Comparison of ENCODE assay signal across 11 cellular contexts in genomic region chr15:79593119-79593869, GRCh38.
DNase-seq lines count a peak whose midpoint lies in the region; ATAC-seq and TF ChIP-seq lines count a peak whose summit lies in the region.
"Had no signal": no experiment of that assay in that cellular context is flagged by ENCODE, and none has a peak within 500 bp of the region (broad histone marks: within the 10 kb centered on the region; RNA-seq: fewer than 3 reads in every experiment).

No MANE protein-coding gene starts in this region.

- peak; percentile 10 for DNase-seq in A673 (ENCODE audit: low spot score)
- peak; percentile 22 for DNase-seq in SK-N-DZ (ENCODE audit: low spot score)
- peak; percentile 11 to 14 for DNase-seq in foreskin fibroblast
- DNase-seq in activated CD8-positive, alpha-beta memory T cell treated with anti-CD3 and anti-CD28 coated beads, Interleukin-2, amount 50 U/mL, for 48 hours = no peak
- DNase-seq in NCI-H128 (lab: John Stamatoyannopoulos, UW; ENCODE audit: unreplicated experiment) = no peak
- DNase-seq: DMS79, MV-4-11, SIG-M5 had no signal

- peaks cover 14% of the 10 kb centered on the region for H3K27me3 ChIP-seq in A673 (replicated peaks; ENCODE audit: insufficient read depth, low read depth, low read length, poor library complexity)

- H3K4me1 ChIP-seq in A673 (ENCODE audit: insufficient read depth, low read length, poor library complexity, severe bottlenecking) = no peaks in the 10 kb centered on the region

- H3K36me3 ChIP-seq in A673 (ENCODE audit: insufficient read depth, low read length, poor library complexity, severe bottlenecking) = no peaks in the 10 kb centered on the region

- no peak overlapping the region for H3K27ac ChIP-seq in A673 (ENCODE audit: low read depth, low read length, poor library complexity, severe bottlenecking)

- intact Hi-C loops in A673 (cut with micrococcal nuclease; ENCODE audit: unreplicated experiment) = no loop called here

- H3K9me3 ChIP-seq in A673 (ENCODE audit: low read depth, low read length, poor library complexity, severe bottlenecking) = no peaks in the 10 kb centered on the region

- ATAC-seq in GM21529 (IDR thresholded peaks at IDR 0.05; ENCODE audit: unreplicated experiment) (no peak), HG03196 (IDR thresholded peaks at IDR 0.05; ENCODE audit: unreplicated experiment) (no peak)

- H3K4me3 ChIP-seq in A673 (ENCODE audit: low read depth, low read length, poor library complexity, severe bottlenecking) (no peak overlapping the region), foreskin fibroblast (ENCODE audit: low read depth in 1 of 2, low read length in 2 of 2) (no peak overlapping the region)

- no TSS peak for BruUV-seq in A673 (replicated peaks; lab: Mats Ljungman, UMichigan)

- TF ChIP-seq CTCF in A673 (conservative IDR thresholded peaks at IDR 0.05; ENCODE audit: low read depth, low read length) = peak; percentile 29; the same call in 1 of the 2 replicates
- TF ChIP-seq CTCF in GM12873 (IDR thresholded peaks at IDR 0.05; ENCODE audit: insufficient read depth, low read depth, low read length, missing control alignments) = peak; percentile 33
- peak; percentile 17 for TF ChIP-seq CTCF in foreskin fibroblast (IDR thresholded peaks at IDR 0.05; ENCODE audit: low read depth, low read length)

- CTCF ChIA-PET in A673 (lab: Charles Lee) = interaction anchor here (1.0 to 1.5 kb wide), 3 partner anchors 143 to 253 kb away, joined by 3 to 5 read pairs (median 3); no protein-coding TSS in a partner anchor

- POLR2A ChIA-PET in A673 (lab: Charles Lee; ENCODE audit: low non-redundant PET) = no interaction called here

Comparison
In these comparisons a context has a peak if more than half of its experiments do, and no peak if none do; other contexts are left out.
1. DNase-seq: peak in A673 (single experiment), SK-N-DZ (single experiment) and foreskin fibroblast (2 of 2); none in activated CD8-positive, alpha-beta memory T cell treated with anti-CD3 and anti-CD28 coated beads, Interleukin-2, amount 50 U/mL, for 48 hours (single experiment) and NCI-H128 (single experiment).
2. Peak in every context shown above with its lines, with median percentiles within 50 percentile points of each other: CTCF ChIP-seq.